Comparison of ENCODE assay signal across 16 cellular contexts in genomic region chr16:86027366-86028126, GRCh38.
"Had no signal": no experiment of that assay in that cellular context is flagged by ENCODE, and none has a peak within 500 bp of the region (broad histone marks: within the 10 kb centered on the region; RNA-seq: fewer than 3 reads in every experiment).

No MANE protein-coding gene starts in this region.

- DNase-seq: activated CD4-positive, alpha-beta T cell treated with anti-CD3 and anti-CD28 coated beads, Interleukin-2, amount 10 ng/mL, durations not matched to agents 24 days and 14 days; activated CD8-positive, alpha-beta memory T cell treated with anti-CD3 and anti-CD28 coated beads for 24 hours; activated gamma-delta T cell treated with Interleukin-2 at 50 U/mL for 16 hours; effector memory CD8-positive, alpha-beta T cell; heart left ventricle; mammary epithelial cell; naive thymus-derived CD8-positive, alpha-beta T cell; retina; stimulated activated CD4-positive, alpha-beta T cell treated with anti-CD3 and anti-CD28 coated beads, Interleukin-2, amount 100 ng/mL, for 48 hours; stimulated activated naive CD4-positive, alpha-beta T cell; substantia nigra; T-helper 2 cell had no signal

- ATAC-seq: effector memory CD8-positive, alpha-beta T cell; heart left ventricle; left lobe of liver; naive thymus-derived CD8-positive, alpha-beta T cell had no signal

- H3K27me3 ChIP-seq: upper lobe of left lung had no signal

- H3K27ac ChIP-seq: epithelial cell of prostate, heart left ventricle, neutrophil, upper lobe of left lung had no signal

- H3K4me1 ChIP-seq: upper lobe of left lung had no signal

- H3K36me3 ChIP-seq: heart left ventricle, neutrophil, upper lobe of left lung had no signal

- H3K9me3 ChIP-seq: neutrophil had no signal

- H3K4me3 ChIP-seq: heart left ventricle, upper lobe of left lung had no signal
